In genomic region chr22:33841281-33842005, GRCh38 we compare ENCODE assay signal across 13 cellular contexts.
DNase-seq lines count a peak whose midpoint lies in the region; ATAC-seq and TF ChIP-seq lines count a peak whose summit lies in the region.
"Had no signal": no experiment of that assay in that cellular context is flagged by ENCODE, and none has a peak within 500 bp of the region (broad histone marks: within the 10 kb centered on the region; RNA-seq: fewer than 3 reads in every experiment).

No MANE protein-coding gene starts in this region.

- peak overlapping the region; percentile 60 for H3K4me2 ChIP-seq in GM23248 (ENCODE audit: unreplicated experiment)
- peak overlapping the region; percentile 76 for H3K4me2 ChIP-seq in OCI-LY1 (ENCODE audit: low read length)

- ATAC-seq in HG02623 (IDR thresholded peaks at IDR 0.05; ENCODE audit: unreplicated experiment), result no peak
- ATAC-seq: left colon; stimulated activated naive CD8-positive, alpha-beta T cell treated with anti-CD3 and anti-CD28 coated beads, Interleukin-15, Interleukin-2, amounts not matched to agents 100 U/mL and 50 U/mL, for 24 hours had no signal

- H3K9me3 Mint-ChIP-seq in activated CD4-positive, alpha-beta T cell treated with anti-CD3 and anti-CD28 coated beads, Interleukin-2, amount 10 ng/mL, durations not matched to agents 24 days and 14 days, result peaks cover 10% of the 10 kb centered on the region

- in situ Hi-C loops in GM23248 (cut with MboI), result no loop called here
- in situ Hi-C loops in transverse colon (cut with MboI; ENCODE audit: low pct_ligation_motif_present in 1 of 4, low pct_unique_long_range_greater_than_20kb in 1 of 4, low sequenced_read_pairs in 3 of 4), result no loop called here

- 28 to 30% methylated on average over 4 of the region's 4 CpGs for WGBS in GM23248 (ENCODE audit: low coverage in 1 of 2, low lambda C conversion rate in 2 of 2, missing lambda C conversion rate in 2 of 2), 2 experiments
- WGBS in transverse colon (ENCODE audit: low coverage in 1 of 2), 2 donors, result 63 to 85% methylated on average over 2 to 4 of the region's 4 CpGs

- H3K27me3 ChIP-seq in GM23248 (replicated peaks; ENCODE audit: insufficient read depth), result no peaks in the 10 kb centered on the region
- H3K27me3 ChIP-seq in OCI-LY1 (ENCODE audit: insufficient read depth, low read length), result no peaks in the 10 kb centered on the region
- H3K27me3 ChIP-seq in iPS-20b (ENCODE audit: insufficient read depth, low read length), result no peaks in the 10 kb centered on the region
- H3K27me3 ChIP-seq in transverse colon, result no peaks in the 10 kb centered on the region

- no peaks in the 10 kb centered on the region for H3K4me1 Mint-ChIP-seq in activated CD4-positive, alpha-beta T cell treated with anti-CD3 and anti-CD28 coated beads, Interleukin-2, amount 10 ng/mL, durations not matched to agents 24 days and 14 days

- TF ChIP-seq CTCF in OCI-LY1 (IDR thresholded peaks at IDR 0.05; ENCODE audit: low read length), result no peak
- no peak for TF ChIP-seq CTCF in transverse colon (IDR thresholded peaks at IDR 0.05)

- TF ChIP-seq POLR2A in transverse colon (IDR thresholded peaks at IDR 0.05), result no peak

- H3K9me2 ChIP-seq in GM23248 (ENCODE audit: insufficient read depth), result no peaks in the 10 kb centered on the region
- H3K9me2 ChIP-seq in OCI-LY1 (ENCODE audit: low read depth, low read length), result no peaks in the 10 kb centered on the region

- H3K27ac Mint-ChIP-seq in activated CD4-positive, alpha-beta T cell treated with anti-CD3 and anti-CD28 coated beads, Interleukin-2, amount 10 ng/mL, durations not matched to agents 24 days and 14 days, result no peak overlapping the region

- H3K36me3 ChIP-seq in GM23248 (ENCODE audit: low read depth) (no peaks in the 10 kb centered on the region), OCI-LY1 (ENCODE audit: insufficient read depth, low read length) (no peaks in the 10 kb centered on the region), iPS-20b (ENCODE audit: insufficient read depth, low read depth, low read length) (no peaks in the 10 kb centered on the region), transverse colon (no peaks in the 10 kb centered on the region)

- H3K4me3 Mint-ChIP-seq in activated CD4-positive, alpha-beta T cell treated with anti-CD3 and anti-CD28 coated beads, Interleukin-2, amount 10 ng/mL, durations not matched to agents 24 days and 14 days, result no peak overlapping the region

- H3K4me1 ChIP-seq in GM23248 (ENCODE audit: insufficient read depth), result peaks cover 17% of the 10 kb centered on the region
- H3K4me1 ChIP-seq in OCI-LY1 (ENCODE audit: insufficient read depth, low read length, severe bottlenecking), result peaks cover 53% of the 10 kb centered on the region
- peaks cover 44% of the 10 kb centered on the region for H3K4me1 ChIP-seq in iPS-20b (ENCODE audit: insufficient read depth, low read length)
- H3K4me1 ChIP-seq in transverse colon, result peaks cover under 1 to 16% (median 8%) of the 10 kb centered on the region in 4 donors

- H3K79me2 ChIP-seq in GM23248 (ENCODE audit: insufficient read depth) (peaks cover 27% of the 10 kb centered on the region; the same call in 1 of the 2 replicates), OCI-LY1 (ENCODE audit: insufficient read depth, low read length) (no peaks in the 10 kb centered on the region)

- no peaks in the 10 kb centered on the region for H3K36me3 Mint-ChIP-seq in activated CD4-positive, alpha-beta T cell treated with anti-CD3 and anti-CD28 coated beads, Interleukin-2, amount 10 ng/mL, durations not matched to agents 24 days and 14 days (ENCODE audit: low read depth)

- no peak for TF ChIP-seq EP300 in transverse colon (IDR thresholded peaks at IDR 0.05; ENCODE audit: low read depth)

- H3F3A ChIP-seq in GM23248 (ENCODE audit: insufficient read depth) (peaks cover 12% of the 10 kb centered on the region), OCI-LY1 (ENCODE audit: insufficient read depth, low read length) (peaks cover 6% of the 10 kb centered on the region; the same call in 1 of the 2 replicates)

- H3K4me3 ChIP-seq in GM23248, result peak overlapping the region; percentile 41; the same call in 1 of the 2 replicates
- peak overlapping the region; percentile 40 for H3K4me3 ChIP-seq in OCI-LY1 (ENCODE audit: low read depth, low read length, poor library complexity, severe bottlenecking)
- no peak overlapping the region for H3K4me3 ChIP-seq in iPS-20b (ENCODE audit: low read length)
- H3K4me3 ChIP-seq in transverse colon, result no peak overlapping the region

- DNase-seq in GM04503 (ENCODE audit: low read depth), result peak; percentile 32
- DNase-seq in GM23248, result peak; percentile 94
- no peak for DNase-seq in transverse colon
- no peak for DNase-seq in dedifferentiated amniotic fluid mesenchymal stem cell (ENCODE audit: extremely low spot score)
- no peak for DNase-seq in activated CD4-positive, alpha-beta T cell treated with anti-CD3 and anti-CD28 coated beads, Interleukin-2, amount 10 ng/mL, durations not matched to agents 24 days and 14 days
- DNase-seq: activated effector memory CD4-positive, alpha-beta T cell treated with anti-CD3 and anti-CD28 coated beads, Interleukin-2, amount 50 U/mL, for 16 hours; left colon; nucleus accumbens; stimulated activated CD4-positive, alpha-beta T cell treated with anti-CD3 and anti-CD28 coated beads, Interleukin-2, amount 100 ng/mL, for 24 hours; stimulated activated naive CD8-positive, alpha-beta T cell treated with anti-CD3 and anti-CD28 coated beads, Interleukin-15, Interleukin-2, amounts not matched to agents 100 U/mL and 50 U/mL, for 24 hours had no signal

- H3K9me3 ChIP-seq in GM23248 (ENCODE audit: low read depth) (no peaks in the 10 kb centered on the region), OCI-LY1 (ENCODE audit: low read length) (no peaks in the 10 kb centered on the region), iPS-20b (ENCODE audit: insufficient read depth, low read depth, low read length) (no peaks in the 10 kb centered on the region), transverse colon (no peaks in the 10 kb centered on the region)

- intact Hi-C loops in transverse colon (cut with DNase I; ENCODE audit: low total_unique reads), result no loop called here
- intact Hi-C loops in activated CD4-positive, alpha-beta T cell treated with anti-CD3 and anti-CD28 coated beads, Interleukin-2, amount 10 ng/mL, durations not matched to agents 24 days and 14 days (cut with micrococcal nuclease), result no loop called here

- H3K9ac ChIP-seq in GM23248, result 0 out of 2 replicates have a peak overlapping the region, but pooled peaks have one; percentile 0
- peak overlapping the region; percentile 64 for H3K9ac ChIP-seq in OCI-LY1 (ENCODE audit: low read length)
- no peak overlapping the region for H3K9ac ChIP-seq in iPS-20b (ENCODE audit: low read depth, low read length)

- H4K20me1 ChIP-seq in GM23248 (ENCODE audit: insufficient read depth), result no peaks in the 10 kb centered on the region
- H4K20me1 ChIP-seq in OCI-LY1 (ENCODE audit: insufficient read depth, low read length), result no peaks in the 10 kb centered on the region

- H3K27me3 Mint-ChIP-seq in activated CD4-positive, alpha-beta T cell treated with anti-CD3 and anti-CD28 coated beads, Interleukin-2, amount 10 ng/mL, durations not matched to agents 24 days and 14 days, result no peaks in the 10 kb centered on the region

- H3K27ac ChIP-seq in GM23248 (peak overlapping the region; percentile 39), OCI-LY1 (ENCODE audit: low read depth, low read length, poor library complexity, severe bottlenecking) (peak overlapping the region; percentile 97), iPS-20b (ENCODE audit: low read length) (peak overlapping the region; percentile 41), transverse colon (peak overlapping the region in 1 of 4 donors; percentile 28)

- H2AFZ ChIP-seq in GM23248 (0 out of 2 replicates have a peak overlapping the region, but pooled peaks have one; percentile 1), OCI-LY1 (ENCODE audit: low read length) (no peak overlapping the region)

Comparison
In these comparisons a context has a peak if more than half of its experiments do, and no peak if none do; other contexts are left out.
1. DNase-seq: peak in GM04503 (single experiment) and GM23248 (single experiment); none in transverse colon (single experiment), dedifferentiated amniotic fluid mesenchymal stem cell (single experiment) and activated CD4-positive, alpha-beta T cell treated with anti-CD3 and anti-CD28 coated beads, Interleukin-2, amount 10 ng/mL, durations not matched to agents 24 days and 14 days (single experiment).
2. H3K4me3 ChIP-seq: peak in GM23248 (single experiment) and OCI-LY1 (single experiment); none in iPS-20b (single experiment) and transverse colon (0 of 4).